8 cellular contexts compared by ENCODE assay signal in the genomic region with DNA sequence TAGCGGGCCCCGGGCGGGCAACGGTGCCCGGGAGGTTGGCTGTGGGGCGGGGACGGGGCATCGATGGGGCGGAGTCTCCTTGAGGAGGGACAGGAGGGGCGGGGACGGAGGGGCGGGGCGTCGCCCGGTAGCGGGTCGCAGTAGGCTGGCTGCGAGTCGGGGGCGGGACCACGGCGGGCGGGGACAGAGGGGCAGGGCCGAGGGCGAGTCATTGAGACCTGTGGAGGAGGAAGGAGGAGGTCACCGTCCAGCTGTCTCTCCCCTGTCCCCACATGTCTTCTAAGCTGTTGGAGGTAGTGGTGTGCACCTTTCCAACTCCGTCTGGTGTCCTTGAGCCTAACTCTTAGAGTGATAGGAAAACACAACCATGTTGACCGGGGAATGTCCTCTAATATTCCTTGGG. TPM values are rescaled to one million over a fixed set of nuclear protein-coding genes. Genes with fewer than 3 reads are reported as not detected.
A peak's percentile ranks its signal among the peaks of the same experiment; 100 is the strongest.
DNase-seq lines count a peak whose midpoint lies in the region; ATAC-seq, FAIRE-seq and TF ChIP-seq lines count a peak whose summit lies in the region.

CRAT (minus strand) TSS at position 54 of the 403 bp plus-strand sequence. CDS start 284 bp downstream, outside the sequence.

- no peak for TF ChIP-seq RAD21 in HepG2 (CRISPR knock-in tag; IDR thresholded peaks at IDR 0.05)

- WGBS in HepG2 (ENCODE audit: low lambda C conversion rate) = 0% methylated on average over 1 of the region's 28 CpGs

- 0 out of 2 replicates have a peak, but pooled peaks cover 5% of the 10 kb centered on the region for H4K20me1 ChIP-seq in HepG2 (ENCODE audit: insufficient read depth, low read length)

- peak; percentile 78 for ATAC-seq in GM19372 (IDR thresholded peaks at IDR 0.05; ENCODE audit: low read depth, unreplicated experiment)
- peak; percentile 43 for ATAC-seq in HG03520 (IDR thresholded peaks at IDR 0.05; ENCODE audit: unreplicated experiment)
- ATAC-seq in HepG2 = peak; percentile 78

- H3K9me3 ChIP-seq in HepG2 (ENCODE audit: low read length) = no peaks in the 10 kb centered on the region

- POLR2A ChIA-PET in HepG2 (lab: Yijun Ruan, JAX) = interaction anchor here (0.6 to 3.6 kb wide), 9 partner anchors 21 to 515 kb away, joined by 3 to 18 read pairs (median 5); partner anchors contain the start of genes DOLPP1, MIGA2, NTMT1 and SH3GLB2

- peak within 1 kb of the TSS; percentile 89 for H2AFZ ChIP-seq in HepG2 (ENCODE audit: low read length)

- CTCF ChIA-PET in HepG2 (lab: Yijun Ruan, JAX; ENCODE audit: low intra/inter-chr PET ratio, low total read pairs) = no interaction called here

- peak within 1 kb of the TSS; percentile 97 for H3K27ac Mint-ChIP-seq in dendritic cell treated with granulocyte-macrophage colony-stimulating factor and Interleukin-4, amounts not matched to agents 40 ng/mL and 50 ng/mL, for 4 days

- peaks cover 42% of the 10 kb centered on the region for H3K36me3 Mint-ChIP-seq in dendritic cell treated with granulocyte-macrophage colony-stimulating factor and Interleukin-4, amounts not matched to agents 40 ng/mL and 50 ng/mL, for 4 days (ENCODE audit: low read depth)

- H3K27me3 Mint-ChIP-seq in dendritic cell treated with granulocyte-macrophage colony-stimulating factor and Interleukin-4, amounts not matched to agents 40 ng/mL and 50 ng/mL, for 4 days = peaks cover 5% of the 10 kb centered on the region

- peaks cover 59% of the 10 kb centered on the region for H3K4me1 Mint-ChIP-seq in dendritic cell treated with granulocyte-macrophage colony-stimulating factor and Interleukin-4, amounts not matched to agents 40 ng/mL and 50 ng/mL, for 4 days (ENCODE audit: low read depth)

- H3K4me3 ChIP-seq in HepG2 (replicated peaks in 1 of 3; ENCODE audit: insufficient read depth in 1 of 3, low read depth in 2 of 3, low read length in 3 of 3) = peak within 1 kb of the TSS; percentile 87 to 98 (median 98)

- peak; percentile 62 to 97 (median 94) for DNase-seq in C1 segment of cervical spinal cord (lab: John Stamatoyannopoulos, UW)
- DNase-seq in NCI-H748 treated with DMSO at 0.1 percent for 48 hours (lab: John Stamatoyannopoulos, UW) = peak; percentile 78
- DNase-seq in activated CD4-positive, alpha-beta T cell treated with anti-CD3 and anti-CD28 coated beads, Interleukin-2, amount 50 U/mL, for 4 hours = peak; percentile 95 to 96
- peak; percentile 83 for DNase-seq in HepG2 (ENCODE audit: low spot score)
- peak; percentile 91 for DNase-seq in stimulated activated CD4-positive, alpha-beta T cell treated with anti-CD3 and anti-CD28 coated beads, Interleukin-2, amount 100 ng/mL, for 4 hours (ENCODE audit: low read depth)

- H3K9me3 Mint-ChIP-seq in dendritic cell treated with granulocyte-macrophage colony-stimulating factor and Interleukin-4, amounts not matched to agents 40 ng/mL and 50 ng/mL, for 4 days = no peaks in the 10 kb centered on the region

- in situ Hi-C loops in HepG2 (cut with HindIII; ENCODE audit: extremely low pct_ligation_motif_present, low pct_unique_long_range_greater_than_20kb) = no loop called here

- H3K9ac ChIP-seq in HepG2 (ENCODE audit: insufficient read depth, low read depth, low read length) = peak within 1 kb of the TSS; percentile 88

- peaks cover 0 to 4% of the 10 kb centered on the region in 2 experiments; a peak in 1 of 5 replicates for H3K36me3 ChIP-seq in HepG2 (replicated peaks in 1 of 2; ENCODE audit: control insufficient read depth in 1 of 2, insufficient read depth in 2 of 2, low read length in 2 of 2)

- peaks cover 52% of the 10 kb centered on the region for H3K4me1 ChIP-seq in HepG2 (ENCODE audit: insufficient read depth, low read length)

- peak within 1 kb of the TSS; percentile 92 for H3K4me3 Mint-ChIP-seq in dendritic cell treated with granulocyte-macrophage colony-stimulating factor and Interleukin-4, amounts not matched to agents 40 ng/mL and 50 ng/mL, for 4 days

- peak within 1 kb of the TSS; percentile 97 for H3K27ac ChIP-seq in HepG2 (ENCODE audit: extremely low read length, insufficient read depth, low read length)

- peak; percentile 98 to 99 for TF ChIP-seq POLR2A in HepG2 (IDR thresholded peaks at IDR 0.05; ENCODE audit: insufficient read depth in 1 of 2, low read depth in 2 of 2, low read length in 2 of 2)

- H3K4me2 ChIP-seq in HepG2 (ENCODE audit: low read depth, low read length) = peak within 1 kb of the TSS; percentile 100

- no peaks in the 10 kb centered on the region; a peak in 1 of 5 replicates for H3K27me3 ChIP-seq in HepG2 (ENCODE audit: control insufficient read depth in 1 of 2, insufficient read depth in 2 of 2, low read length in 2 of 2)

- H3K79me2 ChIP-seq in HepG2 (ENCODE audit: insufficient read depth, low read length) = peaks cover 37% of the 10 kb centered on the region

- intact Hi-C loops in dendritic cell treated with granulocyte-macrophage colony-stimulating factor and Interleukin-4, amounts not matched to agents 40 ng/mL and 50 ng/mL, for 4 days (cut with micrococcal nuclease) = no loop called here
- intact Hi-C loops in HepG2 (cut with micrococcal nuclease; ENCODE audit: unreplicated experiment) = no loop called here

- no peak for TF ChIP-seq CTCF in HepG2 (CRISPR knock-in tag; IDR thresholded peaks at IDR 0.05)

- BruUV-seq in HepG2 (replicated peaks; lab: Mats Ljungman, UMichigan) = no TSS peak

- TF ChIP-seq EP300 in HepG2 (IDR thresholded peaks at IDR 0.05; ENCODE audit: low read depth in 2 of 2, low read length in 2 of 2) (no peak), HepG2 (CRISPR knock-in tag; IDR thresholded peaks at IDR 0.05; ENCODE audit: borderline replicate concordance) (no peak)

- FAIRE-seq in HepG2 (lab: Jason Lieb, UNC) = peak; percentile 52

TF ChIP-seq in HepG2, 621 proteins besides CTCF, POLR2A, EP300 and RAD21 (continues in another document):
- 0 out of 2 replicates have a peak, but pooled peaks have one; percentile 35 for TF ChIP-seq ZNF678 (CRISPR knock-in tag; IDR thresholded peaks at IDR 0.05)
- peak; percentile 75 for TF ChIP-seq ZZZ3 (CRISPR knock-in tag; IDR thresholded peaks at IDR 0.05; ENCODE audit: borderline replicate concordance)
- no peak for TF ChIP-seq CREB1 (IDR thresholded peaks at IDR 0.05)
- TF ChIP-seq CREB1 (CRISPR knock-in tag; IDR thresholded peaks at IDR 0.05) = no peak
- TF ChIP-seq ARNT2 (CRISPR knock-in tag; IDR thresholded peaks at IDR 0.05; ENCODE audit: low read depth) = no peak
- no peak for TF ChIP-seq HIVEP1 (CRISPR knock-in tag; IDR thresholded peaks at IDR 0.05)
- peak; percentile 83; the same call in 1 of the 2 replicates for TF ChIP-seq ZNF784 (CRISPR knock-in tag; IDR thresholded peaks at IDR 0.05; ENCODE audit: borderline replicate concordance)
- peak; percentile 27; the same call in 1 of the 2 replicates for TF ChIP-seq ZNF280D (CRISPR knock-in tag; IDR thresholded peaks at IDR 0.05)

RNA-seq across cellular contexts. Expression of gene CRAT, which starts in this region (rescaled TPM):
- total RNA-seq in HepG2 (2016; rRNA removed; fragmentation: Illumina TruSeq; extraction: Trizol) = 26.6 and 29.3 TPM in 2 replicates
- total RNA-seq in HepG2 (2016; cell fraction: cytosol; rRNA removed; fragmentation: Illumina TruSeq; extraction: Trizol; ENCODE audit: low read depth) = 13.7 and 20.3 TPM in 2 replicates
- total RNA-seq in HepG2 (2016; cell fraction: insoluble cytoplasmic fraction; rRNA removed; fragmentation: Illumina TruSeq; extraction: Trizol) = 24.5 and 28.0 TPM in 2 replicates
- 27.1 and 32.0 TPM in 2 replicates for total RNA-seq in HepG2 (2016; cell fraction: membrane; rRNA removed; fragmentation: Illumina TruSeq; extraction: Trizol)
- 17.6 and 18.1 TPM in 2 replicates for total RNA-seq in HepG2 (2016; cell fraction: nucleus; rRNA removed; fragmentation: Illumina TruSeq; extraction: Trizol)
- 26.1 and 31.1 TPM in 2 replicates for polyA plus RNA-seq in HepG2 (2011; rRNA removed)
- polyA plus RNA-seq in HepG2 (2011; cell fraction: cytosol; rRNA removed) = 21.4 and 24.4 TPM in 2 replicates
- 62.4 and 63.9 TPM in 2 replicates for polyA plus RNA-seq in HepG2 (2011; cell fraction: nucleus; rRNA removed)
- 32.3 and 32.7 TPM in 2 replicates for polyA plus RNA-seq in HepG2 (2012)
- 18.5 and 23.3 TPM in 2 replicates for polyA plus RNA-seq in HepG2 (2016; cell fraction: cytosol; fragmentation: Illumina TruSeq; extraction: Trizol; ENCODE audit: low read depth)
- 27.2 and 34.4 TPM in 2 replicates for polyA plus RNA-seq in HepG2 (2016; cell fraction: insoluble cytoplasmic fraction; fragmentation: Illumina TruSeq; extraction: Trizol; ENCODE audit: low read depth)
- polyA plus RNA-seq in HepG2 (2016; cell fraction: membrane; fragmentation: Illumina TruSeq; extraction: Trizol; ENCODE audit: low read depth) = 26.8 and 32.7 TPM in 2 replicates
- polyA plus RNA-seq in HepG2 (2016; cell fraction: nucleus; fragmentation: Illumina TruSeq; extraction: Trizol; ENCODE audit: insufficient read depth, low read depth) = 29.5 and 29.9 TPM in 2 replicates
- 7.1 and 60.6 TPM in 2 replicates for polyA minus RNA-seq in HepG2 (2011; rRNA and poly(A)+ RNA removed; ENCODE audit: low replicate concordance)
- 24.5 and 25.6 TPM in 2 replicates for polyA minus RNA-seq in HepG2 (2011; cell fraction: cytosol; rRNA and poly(A)+ RNA removed)
- 11.7 and 16.0 TPM in 2 replicates for polyA minus RNA-seq in HepG2 (2011; cell fraction: nucleus; rRNA and poly(A)+ RNA removed)

Comparison
In these comparisons a context has a peak if more than half of its experiments do, and no peak if none do; other contexts are left out.
1. Peak in every context shown above with its lines: DNase-seq, ATAC-seq, H3K4me3 ChIP-seq and H3K27ac ChIP-seq.